Comparison of ENCODE assay signal across 8 cellular contexts in genomic region chr1:171984850-171985485, GRCh38.
DNase-seq lines count a peak whose midpoint lies in the region; ATAC-seq, FAIRE-seq and TF ChIP-seq lines count a peak whose summit lies in the region.

No MANE protein-coding gene starts in this region.

- no peaks in the 10 kb centered on the region for H3K4me1 ChIP-seq in right cardiac atrium (ENCODE audit: control insufficient read depth, insufficient read depth, low read length)

- H3K9me3 ChIP-seq in right cardiac atrium (ENCODE audit: control insufficient read depth, low read length) = no peaks in the 10 kb centered on the region

- no peaks in the 10 kb centered on the region for H3K36me3 Mint-ChIP-seq in activated CD8-positive, alpha-beta T cell treated with anti-CD3 and anti-CD28 coated beads, Interleukin-2, amount 10 ng/mL, durations not matched to agents 7 days and 5 days (ENCODE audit: low read depth)
- no peaks in the 10 kb centered on the region for H3K36me3 Mint-ChIP-seq in activated naive CD8-positive, alpha-beta T cell treated with anti-CD3 and anti-CD28 coated beads for 36 hours

- FAIRE-seq in GM12891 (lab: Jason Lieb, UNC) = peak; percentile 78

- H3K4me3 Mint-ChIP-seq in activated CD8-positive, alpha-beta T cell treated with anti-CD3 and anti-CD28 coated beads, Interleukin-2, amount 10 ng/mL, durations not matched to agents 7 days and 5 days = no peak overlapping the region
- no peak overlapping the region for H3K4me3 Mint-ChIP-seq in activated naive CD8-positive, alpha-beta T cell treated with anti-CD3 and anti-CD28 coated beads for 36 hours

- WGBS in right cardiac atrium = 22% methylated on average over 3 of the region's 3 CpGs

- no peaks in the 10 kb centered on the region for H3K27me3 ChIP-seq in right cardiac atrium (ENCODE audit: control insufficient read depth, insufficient read depth)

- H3K27me3 Mint-ChIP-seq in activated CD8-positive, alpha-beta T cell treated with anti-CD3 and anti-CD28 coated beads, Interleukin-2, amount 10 ng/mL, durations not matched to agents 7 days and 5 days (ENCODE audit: low read depth) = peaks cover 9% of the 10 kb centered on the region
- no peaks in the 10 kb centered on the region for H3K27me3 Mint-ChIP-seq in activated naive CD8-positive, alpha-beta T cell treated with anti-CD3 and anti-CD28 coated beads for 36 hours

- POLR2A ChIA-PET in activated CD8-positive, alpha-beta T cell treated with anti-CD3 and anti-CD28 coated beads, Interleukin-2, amount 10 ng/mL, durations not matched to agents 7 days and 5 days (lab: Charles Lee) = no interaction called here

- intact Hi-C loops in right cardiac atrium (cut with DNase I) = loop anchor here (2.0 to 10.0 kb wide), 5 partner anchors 168 to 340 kb away; partner anchors contain the start of gene MYOC (in 1 of the 4)

- CTCF ChIA-PET in activated CD8-positive, alpha-beta T cell treated with anti-CD3 and anti-CD28 coated beads, Interleukin-2, amount 10 ng/mL, durations not matched to agents 7 days and 5 days (lab: Charles Lee) = interaction anchor here (0.5 to 7.1 kb wide), 16 partner anchors 8 to 458 kb away, joined by 3 to 142 read pairs (median 3); no protein-coding TSS in a partner anchor

- H3K27ac ChIP-seq in right cardiac atrium (ENCODE audit: low read length) (no peak overlapping the region), substantia nigra (ENCODE audit: low read depth, low read length, poor library complexity, severe bottlenecking) (peak overlapping the region; percentile 24)

- ATAC-seq in activated CD8-positive, alpha-beta T cell treated with anti-CD3 and anti-CD28 coated beads, Interleukin-2, amount 10 ng/mL, durations not matched to agents 7 days and 5 days = peak; percentile 57
- ATAC-seq in right cardiac atrium = peak; percentile 50 to 61
- ATAC-seq in HG03520 (IDR thresholded peaks at IDR 0.05; ENCODE audit: unreplicated experiment) = no peak

- no peak overlapping the region for H3K4me3 ChIP-seq in right cardiac atrium (ENCODE audit: low read length)

- H3K4me1 Mint-ChIP-seq in activated CD8-positive, alpha-beta T cell treated with anti-CD3 and anti-CD28 coated beads, Interleukin-2, amount 10 ng/mL, durations not matched to agents 7 days and 5 days (ENCODE audit: low read depth) = no peaks in the 10 kb centered on the region
- H3K4me1 Mint-ChIP-seq in activated naive CD8-positive, alpha-beta T cell treated with anti-CD3 and anti-CD28 coated beads for 36 hours = no peaks in the 10 kb centered on the region

- no peak for TF ChIP-seq POLR2A in GM12891 (IDR thresholded peaks at IDR 0.05; ENCODE audit: low read depth, low read length)

- peak; percentile 12 to 26 for DNase-seq in AML-193 (lab: John Stamatoyannopoulos, UW)
- no peak for DNase-seq in GM12891 (ENCODE audit: insufficient read length, low spot score)
- DNase-seq in NCI-H146 (lab: John Stamatoyannopoulos, UW) = peak; percentile 57
- DNase-seq in activated CD8-positive, alpha-beta T cell treated with anti-CD3 and anti-CD28 coated beads, Interleukin-2, amount 10 ng/mL, durations not matched to agents 7 days and 5 days = peak; percentile 25
- no peak for DNase-seq in right cardiac atrium
- DNase-seq in substantia nigra (lab: John Stamatoyannopoulos, UW) = peak in 2 of 49 donors; percentile 4 to 33
- DNase-seq in activated naive CD8-positive, alpha-beta T cell treated with anti-CD3 and anti-CD28 coated beads for 36 hours = no peak

- no peak overlapping the region for H3K27ac Mint-ChIP-seq in activated CD8-positive, alpha-beta T cell treated with anti-CD3 and anti-CD28 coated beads, Interleukin-2, amount 10 ng/mL, durations not matched to agents 7 days and 5 days
- no peak overlapping the region for H3K27ac Mint-ChIP-seq in activated naive CD8-positive, alpha-beta T cell treated with anti-CD3 and anti-CD28 coated beads for 36 hours

- H3K9me3 Mint-ChIP-seq in activated CD8-positive, alpha-beta T cell treated with anti-CD3 and anti-CD28 coated beads, Interleukin-2, amount 10 ng/mL, durations not matched to agents 7 days and 5 days (ENCODE audit: insufficient read depth) = no peaks in the 10 kb centered on the region
- H3K9me3 Mint-ChIP-seq in activated naive CD8-positive, alpha-beta T cell treated with anti-CD3 and anti-CD28 coated beads for 36 hours = no peaks in the 10 kb centered on the region

TF ChIP-seq in GM12891, 5 proteins besides CTCF, POLR2A, EP300 and RAD21:
- TF ChIP-seq PAX5 (IDR thresholded peaks at IDR 0.05; ENCODE audit: insufficient read depth, low read length, severe bottlenecking) (no peak), POU2F2 (IDR thresholded peaks at IDR 0.05; ENCODE audit: low read depth, low read length) (no peak), TAF1 (IDR thresholded peaks at IDR 0.05; ENCODE audit: low read depth, low read length) (no peak), SPI1 (IDR thresholded peaks at IDR 0.05; ENCODE audit: low read depth, low read length) (no peak), POLR2AphosphoS5 (IDR thresholded peaks at IDR 0.05; ENCODE audit: low read depth, low read length) (no peak)

Comparison
In these comparisons a context has a peak if more than half of its experiments do, and no peak if none do; other contexts are left out.
1. DNase-seq: peak in AML-193 (2 of 2), NCI-H146 (single experiment) and activated CD8-positive, alpha-beta T cell treated with anti-CD3 and anti-CD28 coated beads, Interleukin-2, amount 10 ng/mL, durations not matched to agents 7 days and 5 days (single experiment); none in GM12891 (single experiment), right cardiac atrium (0 of 3) and activated naive CD8-positive, alpha-beta T cell treated with anti-CD3 and anti-CD28 coated beads for 36 hours (single experiment).